1 cellular context compared by ENCODE assay signal in the genomic region with DNA sequence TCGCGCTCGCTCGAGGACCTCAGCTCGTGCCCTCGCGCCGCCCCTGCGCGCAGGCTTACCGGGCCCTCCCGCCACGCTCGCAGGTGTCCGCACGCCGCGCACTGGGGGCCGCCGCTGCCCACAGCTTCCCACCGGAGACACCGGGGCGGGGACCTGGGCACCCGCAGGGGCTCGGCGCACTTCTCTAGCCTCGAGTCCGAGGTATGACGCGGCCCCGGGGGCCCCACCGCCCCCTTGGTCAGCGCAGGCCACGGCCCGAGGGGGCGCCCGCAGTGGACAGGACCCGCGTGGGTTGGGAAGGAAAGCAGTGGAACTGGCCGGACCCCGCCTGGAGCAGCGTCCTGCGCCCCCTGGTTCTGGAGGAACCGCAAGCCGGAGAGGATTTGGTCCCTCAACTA.
TF ChIP-seq lines count a peak whose summit lies in the region.

No MANE protein-coding gene starts in this region.

TF ChIP-seq in IMR-90, 13 proteins besides CTCF, POLR2A, EP300 and RAD21 (continued from another document):
- TF ChIP-seq MAFK (IDR thresholded peaks at IDR 0.05; ENCODE audit: low read depth, low read length) (no peak), FOS (IDR thresholded peaks at IDR 0.05; ENCODE audit: low read depth, low read length) (no peak), NFE2L2 (IDR thresholded peaks at IDR 0.05; ENCODE audit: low read depth, low read length) (no peak), RCOR1 (IDR thresholded peaks at IDR 0.05; ENCODE audit: insufficient replicate concordance, low read length) (no peak), MXI1 (IDR thresholded peaks at IDR 0.05; ENCODE audit: borderline replicate concordance, low read depth, low read length) (no peak), BHLHE40 (IDR thresholded peaks at IDR 0.05; ENCODE audit: low read depth, low read length) (no peak), USF2 (IDR thresholded peaks at IDR 0.05; ENCODE audit: low read depth, low read length) (no peak), ELK1 (IDR thresholded peaks at IDR 0.05; ENCODE audit: borderline replicate concordance, low read depth, low read length) (no peak)
